ENCODE assay signal across 18 cellular contexts in the genomic region with DNA sequence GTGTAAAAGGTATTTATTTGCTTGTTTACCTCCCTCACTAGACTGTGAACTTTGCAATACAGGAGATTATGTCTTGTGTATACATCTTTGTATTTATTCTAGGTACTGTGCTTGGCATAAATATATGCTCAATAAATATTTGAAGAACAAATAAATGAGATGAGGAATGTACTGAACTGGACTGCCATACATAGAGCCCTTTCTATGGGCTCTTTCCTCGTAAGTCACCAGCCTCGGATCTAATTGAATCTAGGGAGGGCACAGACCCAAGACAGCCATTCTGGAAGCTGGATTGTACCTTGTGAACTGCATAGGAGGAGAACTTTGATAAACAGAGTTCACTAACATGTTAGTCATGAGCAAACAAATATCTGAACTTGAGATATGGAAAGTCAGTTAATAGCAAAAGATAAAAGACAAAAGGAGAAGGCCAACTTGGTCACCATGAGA.
"Had no signal": no experiment of that assay in that cellular context is flagged by ENCODE, and none has a peak within 500 bp of the region (broad histone marks: within the 10 kb centered on the region; RNA-seq: fewer than 3 reads in every experiment).

No MANE protein-coding gene starts in this region.

- H3K4me2 ChIP-seq: smooth muscle cell had no signal

- ATAC-seq: esophagus mucosa; heart left ventricle; naive thymus-derived CD8-positive, alpha-beta T cell; stimulated activated naive CD8-positive, alpha-beta T cell treated with anti-CD3 and anti-CD28 coated beads, Interleukin-15, Interleukin-2, amounts not matched to agents 100 U/mL and 50 U/mL, for 24 hours; upper lobe of right lung had no signal

- H3K4me3 ChIP-seq: heart left ventricle, right atrium auricular region, smooth muscle cell, tibial artery, upper lobe of right lung, vagina had no signal

- H3K4me1 ChIP-seq: upper lobe of right lung, vagina had no signal

- FAIRE-seq: endometrium, frontal cortex, islet of Langerhans had no signal

- H3K9me3 ChIP-seq: heart left ventricle, neutrophil, right atrium auricular region, tibial artery, upper lobe of right lung, vagina had no signal

- H3K36me3 ChIP-seq: heart left ventricle, neutrophil, right atrium auricular region, tibial artery, upper lobe of right lung, vagina had no signal

- H3K27me3 ChIP-seq: heart left ventricle, right atrium auricular region, tibial artery, upper lobe of right lung, vagina had no signal

- DNase-seq: effector memory CD4-positive, alpha-beta T cell; heart left ventricle; hypothalamus; kidney glomerular epithelial cell; naive thymus-derived CD8-positive, alpha-beta T cell; posterior cingulate gyrus; stimulated activated CD4-positive, alpha-beta T cell treated with anti-CD3 and anti-CD28 coated beads, Interleukin-2, amount 100 ng/mL, for 48 hours; stimulated activated naive CD8-positive, alpha-beta T cell treated with anti-CD3 and anti-CD28 coated beads, Interleukin-15, Interleukin-2, amounts not matched to agents 100 U/mL and 50 U/mL, for 24 hours; tibial artery; upper lobe of right lung had no signal

- H3K27ac ChIP-seq: heart left ventricle, neutrophil, right atrium auricular region, tibial artery, upper lobe of right lung, vagina had no signal
